Comparison of ENCODE assay signal across 8 cellular contexts in genomic region chr12:6765634-6766581, GRCh38. TPM values are rescaled to one million over a fixed set of nuclear protein-coding genes. Genes with fewer than 3 reads are reported as not detected.
DNase-seq lines count a peak whose midpoint lies in the region; ATAC-seq, FAIRE-seq and TF ChIP-seq lines count a peak whose summit lies in the region.

A gene with protein sequence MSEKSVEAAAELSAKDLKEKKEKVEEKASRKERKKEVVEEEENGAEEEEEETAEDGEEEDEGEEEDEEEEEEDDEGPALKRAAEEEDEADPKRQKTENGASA (plus strand): TSS chr12:6766363. CDS start chr12:6766706, 343 bp downstream.

- H2BK120ac ChIP-seq in mesenchymal stem cell (ENCODE audit: low read depth, low read length), result peak within 1 kb of the TSS; percentile 78

- H3K4me3 ChIP-seq in mesenchymal stem cell (ENCODE audit: insufficient read depth in 1 of 2, low read depth in 1 of 2, low read length in 2 of 2) (peak within 1 kb of the TSS; percentile 82 to 84), testis (peak within 1 kb of the TSS; percentile 72 to 93)

- peak within 1 kb of the TSS; percentile 65 to 100 for H2BK12ac ChIP-seq in mesenchymal stem cell (ENCODE audit: low read length in 2 of 2)

- peak within 1 kb of the TSS; percentile 51 to 91 for H3K4ac ChIP-seq in mesenchymal stem cell (ENCODE audit: low read depth in 1 of 2, low read length in 2 of 2)

- in situ Hi-C loops in endometrial microvascular endothelial cells (cut with HindIII; ENCODE audit: inconsistent ontology term, low pct_unique_long_range_greater_than_20kb, low sequenced_read_pairs), result no loop called here

- peak within 1 kb of the TSS; percentile 90 to 94 for H3K18ac ChIP-seq in mesenchymal stem cell (ENCODE audit: low read depth in 1 of 2, low read length in 2 of 2)

- H2BK15ac ChIP-seq in mesenchymal stem cell (ENCODE audit: low read depth, poor library complexity, severe bottlenecking), result peak within 1 kb of the TSS; percentile 54

- H3K9me3 ChIP-seq in mesenchymal stem cell (ENCODE audit: control insufficient read depth, low read length) (no peaks in the 10 kb centered on the region), testis (no peaks in the 10 kb centered on the region)

- DNase-seq in ELR (ENCODE audit: low read depth) (peak; percentile 84), H54 (ENCODE audit: insufficient read length, low spot score) (no peak), NCI-H1417 treated with DMSO at 0.1 percent for 48 hours (lab: John Stamatoyannopoulos, UW) (peak; percentile 65), mesenchymal stem cell (peak; percentile 89), testis (peak; percentile 69)

- H4K8ac ChIP-seq in mesenchymal stem cell (ENCODE audit: low read length), result peak within 1 kb of the TSS; percentile 81

- intact Hi-C loops in T-helper 2 cell treated with Interferon-gamma antibody and Interleukin-4, amounts not matched to agents 100 ng/mL and 5 ng/mL, for 36 hours (cut with micrococcal nuclease), result loop anchor here (2.0 to 5.0 kb wide), 3 partner anchors 13 to 79 kb away; partner anchors contain the start of genes CD4 and ZNF384
- intact Hi-C loops in testis (cut with DNase I; ENCODE audit: low total_unique reads), result no loop called here

- TF ChIP-seq CTCF in testis (IDR thresholded peaks at IDR 0.05), result no peak

- H3K27me3 ChIP-seq in mesenchymal stem cell (ENCODE audit: control insufficient read depth in 1 of 2, insufficient read depth in 1 of 2, low read length in 2 of 2) (no peaks in the 10 kb centered on the region), testis (no peaks in the 10 kb centered on the region)

- H2BK5ac ChIP-seq in mesenchymal stem cell (ENCODE audit: low read depth, low read length, poor library complexity, severe bottlenecking), result peak within 1 kb of the TSS; percentile 76

- H3K14ac ChIP-seq in mesenchymal stem cell (ENCODE audit: low read length in 2 of 2), result peak within 1 kb of the TSS in 1 of 2 experiments; percentile 48

- peak within 1 kb of the TSS; percentile 92 for H3K27ac ChIP-seq in mesenchymal stem cell (ENCODE audit: low read length, poor library complexity, severe bottlenecking)
- peak within 1 kb of the TSS; percentile 87 to 96 for H3K27ac ChIP-seq in testis

- peak within 1 kb of the TSS; percentile 62 for H4K91ac ChIP-seq in mesenchymal stem cell (ENCODE audit: low read length)

- H3K79me1 ChIP-seq in mesenchymal stem cell (replicated peaks; ENCODE audit: low read length, poor library complexity, severe bottlenecking), result peaks cover 6% of the 10 kb centered on the region

- H2AFZ ChIP-seq in mesenchymal stem cell (ENCODE audit: low read depth, low read length), result no peak within 1 kb of the TSS

- H3K4me2 ChIP-seq in mesenchymal stem cell (ENCODE audit: low read length, poor library complexity, severe bottlenecking), result peak within 1 kb of the TSS; percentile 51

- WGBS in mesenchymal stem cell, result 4% methylated on average over 15 of the region's 63 CpGs
- 1% methylated on average over 37 to 53 of the region's 63 CpGs for WGBS in testis, 2 donors

- no peak for ATAC-seq in GM21786 (IDR thresholded peaks at IDR 0.05; ENCODE audit: unreplicated experiment)

- no peak for FAIRE-seq in H54 (lab: Jason Lieb, UNC)

- peak within 1 kb of the TSS; percentile 99 for H2AK5ac ChIP-seq in mesenchymal stem cell (ENCODE audit: low read length, severe bottlenecking)

- H3K36me3 ChIP-seq in mesenchymal stem cell (ENCODE audit: control insufficient read depth in 1 of 2, insufficient read depth in 2 of 2, low read depth in 1 of 2, low read length in 2 of 2) (peaks cover 11 to 17% of the 10 kb centered on the region in 2 experiments), testis (ENCODE audit: low read depth, missing control alignments) (no peaks in the 10 kb centered on the region)

- TF ChIP-seq POLR2A in H54 (IDR thresholded peaks at IDR 0.05; ENCODE audit: low read depth, low read length) (peak; percentile 99), testis (IDR thresholded peaks at IDR 0.05) (no peak)

- H3K9ac ChIP-seq in mesenchymal stem cell (ENCODE audit: low read length), result peak within 1 kb of the TSS; percentile 89

- H3K23ac ChIP-seq in mesenchymal stem cell (ENCODE audit: low read length in 2 of 2), result peak within 1 kb of the TSS in 1 of 2 experiments; percentile 99

- H3K4me1 ChIP-seq in mesenchymal stem cell (ENCODE audit: control insufficient read depth, insufficient read depth, low read depth, low read length), result peaks cover 32% of the 10 kb centered on the region
- H3K4me1 ChIP-seq in testis, result peaks cover 41% of the 10 kb centered on the region

RNA-seq across cellular contexts. Expression of the gene that starts here (rescaled TPM):
- total RNA-seq in T-helper 2 cell treated with Interferon-gamma antibody and Interleukin-4, amounts not matched to agents 100 ng/mL and 5 ng/mL, for 36 hours, result 95.4 and 98.5 TPM in 2 replicates
- 238 TPM for total RNA-seq in endometrial microvascular endothelial cells (ENCODE audit: inconsistent ontology term)
- 525 TPM for polyA plus RNA-seq in mesenchymal stem cell (2013, experiment 1 of 2)
- polyA plus RNA-seq in mesenchymal stem cell (2013, experiment 2 of 2), result 500 TPM
- total RNA-seq in testis, result 10 to 100 TPM; 53.4 to 64.3 TPM
- 185 TPM for polyA plus RNA-seq in testis (ENCODE audit: insufficient read depth, low read depth, low replicate concordance)
